In the genomic region with DNA sequence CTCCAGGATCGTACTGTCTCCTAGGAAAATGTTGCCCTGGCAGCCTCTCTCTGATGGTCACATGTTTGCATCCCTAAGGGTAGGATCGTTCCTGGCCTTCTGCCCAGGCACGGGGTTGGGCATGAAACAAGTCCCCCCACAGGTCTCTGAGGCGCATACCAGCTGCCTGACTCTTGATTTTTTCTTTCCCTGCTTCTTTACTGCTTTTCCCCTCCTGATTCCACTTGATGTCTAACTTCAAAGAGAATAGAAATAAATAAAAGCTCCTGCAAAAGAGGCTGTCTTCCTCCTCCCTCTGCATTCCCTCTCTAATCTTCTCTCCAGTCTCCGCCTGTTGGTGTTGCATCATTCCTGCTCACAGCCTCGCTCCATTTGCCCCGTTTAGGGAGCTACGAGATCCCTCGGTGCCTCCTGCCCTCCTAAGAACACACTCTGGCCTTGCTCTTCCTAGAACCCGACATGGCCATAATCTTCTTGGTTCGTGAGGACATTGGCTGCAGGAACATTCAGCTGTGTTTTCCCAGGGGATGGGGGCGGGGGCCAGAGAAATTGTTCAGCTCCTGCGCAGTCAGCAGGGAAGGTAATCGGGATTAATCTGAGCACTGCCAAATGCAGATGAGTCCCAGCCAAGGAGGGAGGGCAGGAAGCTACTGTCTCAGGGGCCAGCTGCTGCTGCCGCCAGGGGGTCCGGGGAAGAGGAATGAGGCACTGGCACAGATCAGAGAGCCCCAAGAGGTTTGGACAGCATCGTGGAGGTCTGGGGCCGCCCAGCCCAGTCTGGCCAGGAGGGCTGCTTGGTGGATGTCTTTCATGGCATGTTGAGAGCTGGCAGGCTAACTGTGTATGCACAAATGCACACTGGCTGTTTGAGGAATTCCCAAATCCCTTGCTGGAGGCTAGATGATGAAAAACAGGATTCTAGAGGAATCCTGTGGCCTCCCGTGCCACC, we compare ENCODE assay signal across 8 cellular contexts. TPM values are rescaled to one million over a fixed set of nuclear protein-coding genes. Genes with fewer than 3 reads are reported as not detected.
A peak's percentile ranks its signal among the peaks of the same experiment; 100 is the strongest.
DNase-seq lines count a peak whose midpoint lies in the region; ATAC-seq and TF ChIP-seq lines count a peak whose summit lies in the region.

No MANE protein-coding gene starts in this region.

- H3K4me1 ChIP-seq in subcutaneous abdominal adipose tissue (ENCODE audit: control insufficient read depth in 5 of 5, insufficient read depth in 5 of 5, low read length in 5 of 5), result peaks cover 0 to 72% (median 56%) of the 10 kb centered on the region in 5 donors

- CTCF ChIA-PET in BJ (lab: Yijun Ruan, JAX), result interaction anchor here (0.8 to 1.5 kb wide), 6 partner anchors 9 to 160 kb away, joined by 3 to 4 read pairs (median 3); no protein-coding TSS in a partner anchor

- peaks cover 16% of the 10 kb centered on the region for H3K27me3 ChIP-seq in BJ (ENCODE audit: control insufficient read depth, insufficient read depth, low read length)
- H3K27me3 ChIP-seq in kidney epithelial cell (ENCODE audit: control insufficient read depth, insufficient read depth, low read length), result peaks cover 49% of the 10 kb centered on the region
- peaks cover 0 to 16% (median 0%) of the 10 kb centered on the region in 5 donors for H3K27me3 ChIP-seq in subcutaneous abdominal adipose tissue (ENCODE audit: control insufficient read depth in 5 of 5, insufficient read depth in 4 of 5, low read length in 5 of 5)

- POLR2A ChIA-PET in BJ (lab: Charles Lee), result no interaction called here

- peak overlapping the region in 1 of 5 donors; percentile 49 for H3K9ac ChIP-seq in subcutaneous abdominal adipose tissue (ENCODE audit: low read length in 5 of 5)

- DNase-seq in BJ (ENCODE audit: low read depth), result peak; percentile 17
- DNase-seq in NCI-H1930 (lab: John Stamatoyannopoulos, UW), result peak; percentile 3 to 53
- DNase-seq in caudate nucleus (lab: John Stamatoyannopoulos, UW), result peak in 33 of 61 donors; percentile 5 to 82 (median 34)
- peak; percentile 18 for DNase-seq in kidney epithelial cell (ENCODE audit: low read depth)
- DNase-seq in activated gamma-delta T cell treated with Interleukin-2 at 50 U/mL for 16 hours, result no peak
- DNase-seq in UCSD-AML1 (lab: John Stamatoyannopoulos, UW; ENCODE audit: unreplicated experiment), result no peak

- no peak for ATAC-seq in GM18873 (IDR thresholded peaks at IDR 0.05; ENCODE audit: low FRiP score, unreplicated experiment)

- peak overlapping the region; percentile 14; the same call in 1 of the 2 replicates for H3K4me3 ChIP-seq in BJ (ENCODE audit: low read depth, low read length)
- H3K4me3 ChIP-seq in kidney epithelial cell (ENCODE audit: low read depth, low read length), result no peak overlapping the region
- peak overlapping the region in 4 of 5 donors; percentile 1 to 26 (median 8) for H3K4me3 ChIP-seq in subcutaneous abdominal adipose tissue (ENCODE audit: low read depth in 1 of 5, low read length in 5 of 5)

- TF ChIP-seq CTCF in BJ (IDR thresholded peaks at IDR 0.05; ENCODE audit: insufficient read depth, low read depth, low read length) (peak; percentile 34; the same call in 1 of the 2 replicates), kidney epithelial cell (IDR thresholded peaks at IDR 0.05; ENCODE audit: insufficient read depth, low read length, poor library complexity, severe bottlenecking) (no peak)

- H3K36me3 ChIP-seq in BJ (ENCODE audit: control insufficient read depth, insufficient read depth, low read length), result no peaks in the 10 kb centered on the region
- H3K36me3 ChIP-seq in kidney epithelial cell (ENCODE audit: control insufficient read depth, insufficient read depth, low read length), result no peaks in the 10 kb centered on the region
- no peaks in the 10 kb centered on the region for H3K36me3 ChIP-seq in subcutaneous abdominal adipose tissue (ENCODE audit: control insufficient read depth in 5 of 5, insufficient read depth in 5 of 5, low read length in 5 of 5)

- H3K9me3 ChIP-seq in subcutaneous abdominal adipose tissue (ENCODE audit: control insufficient read depth in 5 of 5, low read length in 5 of 5), result no peaks in the 10 kb centered on the region

- peak overlapping the region; percentile 52 for H3K27ac ChIP-seq in caudate nucleus (ENCODE audit: low read depth, low read length)
- H3K27ac ChIP-seq in subcutaneous abdominal adipose tissue (ENCODE audit: low read depth, low read length), result peak overlapping the region; percentile 73

RNA-seq across cellular contexts. Expression of gene LEP, which starts 26.1 kb away (rescaled TPM):
- polyA plus RNA-seq in BJ (2011; rRNA removed), result 0.05 TPM in 2 replicates
- polyA minus RNA-seq in BJ (2011; rRNA and poly(A)+ RNA removed), result not detected in 2 replicates
- not detected in 2 replicates for total RNA-seq in kidney epithelial cell

Comparison
In these comparisons a context has a peak if more than half of its experiments do, and no peak if none do; other contexts are left out.
1. DNase-seq: peak in BJ (single experiment), NCI-H1930 (2 of 2), caudate nucleus (33 of 61) and kidney epithelial cell (single experiment); none in activated gamma-delta T cell treated with Interleukin-2 at 50 U/mL for 16 hours (single experiment) and UCSD-AML1 (single experiment).